Comparison of ENCODE assay signal across 8 cellular contexts in genomic region chr19:49361438-49362047, GRCh38. TPM values are rescaled to one million over a fixed set of nuclear protein-coding genes. Genes with fewer than 3 reads are reported as not detected.
A peak's percentile ranks its signal among the peaks of the same experiment; 100 is the strongest.
DNase-seq lines count a peak whose midpoint lies in the region; ATAC-seq and TF ChIP-seq lines count a peak whose summit lies in the region.

No MANE protein-coding gene starts in this region.

- H3K4me3 ChIP-seq in prostate gland = peak overlapping the region; percentile 66

- H3K9me3 Mint-ChIP-seq in activated T-cell treated with anti-CD3 and anti-CD28 coated beads, Interleukin-2, amount 50 U/mL, for 24 hours = no peaks in the 10 kb centered on the region
- no peaks in the 10 kb centered on the region for H3K9me3 Mint-ChIP-seq in activated naive CD8-positive, alpha-beta T cell (ENCODE audit: low read depth)

- H3K36me3 Mint-ChIP-seq in activated T-cell treated with anti-CD3 and anti-CD28 coated beads, Interleukin-2, amount 50 U/mL, for 24 hours (ENCODE audit: low read depth) = no peaks in the 10 kb centered on the region
- no peaks in the 10 kb centered on the region for H3K36me3 Mint-ChIP-seq in activated naive CD8-positive, alpha-beta T cell

- peaks cover 12% of the 10 kb centered on the region for H3K4me1 Mint-ChIP-seq in activated T-cell treated with anti-CD3 and anti-CD28 coated beads, Interleukin-2, amount 50 U/mL, for 24 hours (ENCODE audit: low read depth)
- H3K4me1 Mint-ChIP-seq in activated naive CD8-positive, alpha-beta T cell (ENCODE audit: low read depth) = peaks cover 18% of the 10 kb centered on the region

- H3K27me3 Mint-ChIP-seq in activated T-cell treated with anti-CD3 and anti-CD28 coated beads, Interleukin-2, amount 50 U/mL, for 24 hours = peaks cover 22% of the 10 kb centered on the region
- H3K27me3 Mint-ChIP-seq in activated naive CD8-positive, alpha-beta T cell = peaks cover 2% of the 10 kb centered on the region

- no peaks in the 10 kb centered on the region for H3K36me3 ChIP-seq in prostate gland

- peak overlapping the region; percentile 88 to 90 for H3K27ac ChIP-seq in prostate gland

- peak overlapping the region; percentile 45 for H3K4me3 Mint-ChIP-seq in activated T-cell treated with anti-CD3 and anti-CD28 coated beads, Interleukin-2, amount 50 U/mL, for 24 hours
- peak overlapping the region; percentile 67 for H3K4me3 Mint-ChIP-seq in activated naive CD8-positive, alpha-beta T cell

- DNase-seq in activated T-cell treated with anti-CD3 and anti-CD28 coated beads, Interleukin-2, amount 50 U/mL, for 24 hours = no peak
- no peak for DNase-seq in activated T-cell treated with anti-CD3 and anti-CD28 coated beads, Interleukin-2, amount 50 U/mL, for 1 hour
- DNase-seq in left cardiac atrium (peak; percentile 87), prostate gland (ENCODE audit: low spot score) (peak; percentile 63), Ammon's horn (ENCODE audit: low spot score) (no peak), NCI-H2029 (lab: John Stamatoyannopoulos, UW) (no peak)

- ATAC-seq in left cardiac atrium (peak; percentile 52 to 60), GM21528 (IDR thresholded peaks at IDR 0.05; ENCODE audit: low FRiP score, unreplicated experiment) (no peak)

- H3K4me1 ChIP-seq in prostate gland (replicated peaks) = no peaks in the 10 kb centered on the region

- H3K27me3 ChIP-seq in prostate gland (replicated peaks; ENCODE audit: insufficient read depth) = no peaks in the 10 kb centered on the region

- H3K27ac Mint-ChIP-seq in activated T-cell treated with anti-CD3 and anti-CD28 coated beads, Interleukin-2, amount 50 U/mL, for 24 hours = no peak overlapping the region
- H3K27ac Mint-ChIP-seq in activated naive CD8-positive, alpha-beta T cell = no peak overlapping the region

- intact Hi-C loops in left cardiac atrium (cut with DNase I) = no loop called here
- intact Hi-C loops in prostate gland (cut with DNase I) = no loop called here

- no peak for TF ChIP-seq CTCF in prostate gland (IDR thresholded peaks at IDR 0.05)

- TF ChIP-seq POLR2A in prostate gland (IDR thresholded peaks at IDR 0.05) = peak; percentile 29

- H3K9me3 ChIP-seq in prostate gland = no peaks in the 10 kb centered on the region

- WGBS in prostate gland = 2% methylated on average over 26 of the region's 27 CpGs

RNA-seq across cellular contexts. Expression of gene TEAD2, which starts 0.7 kb away (rescaled TPM):
- total RNA-seq in left cardiac atrium (10 to 100 TPM; 43.8 to 45.0 TPM), prostate gland (10 to 100 TPM; 17.0 to 28.0 TPM)

RNA-seq across cellular contexts. Expression of gene DKKL1, which starts 2.1 kb away (rescaled TPM):
- total RNA-seq in left cardiac atrium (not detected), prostate gland (10 to 100 TPM in 1 of 2 donors, 1 to 10 TPM in 1; 1.0 to 17.8 TPM)

RNA-seq across cellular contexts. Expression of gene CD37, which starts 26.3 kb away (rescaled TPM):
- total RNA-seq in left cardiac atrium (10 to 100 TPM in 1 of 2 donors, 1 to 10 TPM in 1; 7.1 to 10.6 TPM), prostate gland (10 to 100 TPM in 1 of 2 donors, 1 to 10 TPM in 1; 9.5 to 21.4 TPM)

RNA-seq across cellular contexts. Expression of gene KASH5, which starts 26.5 kb away (rescaled TPM):
- total RNA-seq in left cardiac atrium (not detected), prostate gland (10 to 100 TPM in 1 of 2 donors, not detected in 1; 13.1 TPM)

RNA-seq across cellular contexts. Expression of gene SLC6A16, which starts 36.6 kb away (rescaled TPM):
- 1 to 10 TPM; 1.1 to 2.0 TPM for total RNA-seq in left cardiac atrium
- 1 to 10 TPM in 1 of 2 donors, under 1 TPM in 1; 0.59 to 4.3 TPM for total RNA-seq in prostate gland

Comparison
In these comparisons a context has a peak if more than half of its experiments do, and no peak if none do; other contexts are left out.
1. DNase-seq: peak in left cardiac atrium (single experiment) and prostate gland (single experiment); none in activated T-cell treated with anti-CD3 and anti-CD28 coated beads, Interleukin-2, amount 50 U/mL, for 24 hours (single experiment), activated T-cell treated with anti-CD3 and anti-CD28 coated beads, Interleukin-2, amount 50 U/mL, for 1 hour (single experiment), Ammon's horn (single experiment) and NCI-H2029 (single experiment).